ENCODE assay signal across 9 cellular contexts in the genomic region with DNA sequence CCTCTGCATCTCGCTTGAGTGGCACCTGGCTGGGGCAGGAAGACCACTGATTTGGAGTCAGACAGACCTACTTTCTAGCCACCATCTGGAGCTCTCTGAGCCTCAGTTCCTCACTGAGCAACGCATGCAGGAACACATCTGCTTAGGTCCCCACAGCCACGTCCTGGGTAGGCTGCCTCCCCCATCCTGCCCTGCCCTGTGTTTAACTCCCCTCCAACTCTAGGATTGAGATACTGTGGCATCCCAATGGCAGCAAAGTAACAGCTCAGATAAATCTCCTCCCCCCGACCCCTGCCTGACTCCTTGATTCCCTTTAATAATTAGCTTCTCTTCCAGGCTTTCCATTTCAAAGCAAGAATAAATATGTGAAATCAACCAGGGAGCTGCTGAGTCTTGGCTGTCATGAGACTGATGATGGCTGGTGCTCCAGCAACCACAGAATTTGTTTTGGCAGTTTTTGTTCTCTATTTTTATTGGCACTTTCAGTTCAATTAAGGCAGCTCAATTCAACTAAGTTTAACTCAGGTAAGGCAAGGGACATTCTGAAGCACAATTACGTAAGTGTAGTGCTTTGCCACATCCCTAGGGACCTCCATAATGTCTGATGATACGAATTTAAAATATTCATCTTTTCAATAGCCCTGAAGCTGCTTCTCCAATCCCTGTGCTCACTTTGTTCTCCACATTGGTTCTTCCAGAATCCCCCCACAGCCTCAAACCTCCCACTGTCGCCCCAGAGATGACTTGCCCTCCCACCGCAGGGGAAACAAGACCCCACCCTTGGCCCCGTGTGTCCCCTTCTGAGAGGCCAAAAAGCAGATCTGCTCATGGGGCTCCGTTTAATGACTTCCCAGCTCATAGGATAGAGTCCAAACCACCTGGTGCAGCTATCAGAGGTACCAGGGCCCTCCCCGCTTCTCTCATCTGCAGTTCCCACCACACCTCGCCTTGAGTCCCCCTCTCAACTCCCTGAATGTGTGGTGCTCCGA. TPM values are rescaled to one million over a fixed set of nuclear protein-coding genes. Genes with fewer than 3 reads are reported as not detected.
DNase-seq lines count a peak whose midpoint lies in the region; ATAC-seq, FAIRE-seq and TF ChIP-seq lines count a peak whose summit lies in the region.
"Had no signal": no experiment of that assay in that cellular context is flagged by ENCODE, and none has a peak within 500 bp of the region (broad histone marks: within the 10 kb centered on the region; RNA-seq: fewer than 3 reads in every experiment).

No MANE protein-coding gene starts in this region.

- H3K9me3 Mint-ChIP-seq in activated T-cell treated with anti-CD3 and anti-CD28 coated beads, Interleukin-2, amount 50 U/mL, for 72 hours, result no peaks in the 10 kb centered on the region

- no peaks in the 10 kb centered on the region for H3K36me3 Mint-ChIP-seq in activated T-cell treated with anti-CD3 and anti-CD28 coated beads, Interleukin-2, amount 50 U/mL, for 72 hours (ENCODE audit: insufficient read depth in 2 of 2)

- H4K20me1 ChIP-seq in OCI-LY1 (ENCODE audit: insufficient read depth, low read length), result no peaks in the 10 kb centered on the region

- TF ChIP-seq CTCF in OCI-LY1 (IDR thresholded peaks at IDR 0.05; ENCODE audit: low read length), result no peak

- peak; percentile 53 for DNase-seq in activated CD8-positive, alpha-beta memory T cell treated with anti-CD3 and anti-CD28 coated beads for 24 hours
- DNase-seq in activated CD8-positive, alpha-beta memory T cell treated with anti-CD3 and anti-CD28 coated beads, Interleukin-2, amount 50 U/mL, for 4 hours, result no peak
- DNase-seq in ureter (ENCODE audit: low spot score), result peak; percentile 30
- no peak for DNase-seq in urothelium cell line (ENCODE audit: low spot score)
- DNase-seq in retina, result no peak
- DNase-seq in activated T-cell treated with anti-CD3 and anti-CD28 coated beads, Interleukin-2, amount 50 U/mL, for 72 hours, result no peak
- DNase-seq: T-helper 9 cell had no signal

- H3K9ac ChIP-seq in OCI-LY1 (ENCODE audit: low read length), result peak overlapping the region; percentile 87

- no peak for FAIRE-seq in urothelium cell line (lab: Jason Lieb, UNC)

- H3K4me3 ChIP-seq in OCI-LY1 (ENCODE audit: low read depth, low read length, poor library complexity, severe bottlenecking), result peak overlapping the region; percentile 72

- peaks cover 3% of the 10 kb centered on the region; the same call in 1 of the 2 replicates for H3F3A ChIP-seq in OCI-LY1 (ENCODE audit: insufficient read depth, low read length)

- ATAC-seq in HG02852 (IDR thresholded peaks at IDR 0.05; ENCODE audit: unreplicated experiment), result peak; percentile 74
- ATAC-seq in activated T-cell treated with anti-CD3 and anti-CD28 coated beads, Interleukin-2, amount 50 U/mL, for 72 hours (replicated peaks in 1 of 2), result no peak

- H3K27ac ChIP-seq in OCI-LY1 (ENCODE audit: low read depth, low read length, poor library complexity, severe bottlenecking), result peak overlapping the region; percentile 99

- H3K9me2 ChIP-seq in OCI-LY1 (ENCODE audit: low read depth, low read length), result no peaks in the 10 kb centered on the region

- H3K79me2 ChIP-seq in OCI-LY1 (ENCODE audit: insufficient read depth, low read length), result peaks cover 39% of the 10 kb centered on the region

- no peak overlapping the region for H2AFZ ChIP-seq in OCI-LY1 (ENCODE audit: low read length)

- peaks cover 84% of the 10 kb centered on the region for H3K4me1 ChIP-seq in OCI-LY1 (ENCODE audit: insufficient read depth, low read length, severe bottlenecking)

- peaks cover 20% of the 10 kb centered on the region for H3K4me1 Mint-ChIP-seq in activated T-cell treated with anti-CD3 and anti-CD28 coated beads, Interleukin-2, amount 50 U/mL, for 72 hours (ENCODE audit: low read depth)

- H3K9me3 ChIP-seq in OCI-LY1 (ENCODE audit: low read length), result no peaks in the 10 kb centered on the region

- H3K4me2 ChIP-seq in OCI-LY1 (ENCODE audit: low read length), result peak overlapping the region; percentile 93

- H3K36me3 ChIP-seq in OCI-LY1 (ENCODE audit: insufficient read depth, low read length), result peaks cover 24% of the 10 kb centered on the region; the same call in 1 of the 2 replicates

- H3K27ac Mint-ChIP-seq in activated T-cell treated with anti-CD3 and anti-CD28 coated beads, Interleukin-2, amount 50 U/mL, for 72 hours, result no peak overlapping the region

- H3K27me3 ChIP-seq in OCI-LY1 (ENCODE audit: insufficient read depth, low read length), result no peaks in the 10 kb centered on the region

- peaks cover 11% of the 10 kb centered on the region for H3K27me3 Mint-ChIP-seq in activated T-cell treated with anti-CD3 and anti-CD28 coated beads, Interleukin-2, amount 50 U/mL, for 72 hours (ENCODE audit: low read depth)

- no peak overlapping the region for H3K4me3 Mint-ChIP-seq in activated T-cell treated with anti-CD3 and anti-CD28 coated beads, Interleukin-2, amount 50 U/mL, for 72 hours

RNA-seq across cellular contexts. Expression of gene ESR2, which starts 58.2 kb away (rescaled TPM):
- 14.5 TPM for total RNA-seq in ureter
- total RNA-seq in activated T-cell treated with anti-CD3 and anti-CD28 coated beads, Interleukin-2, amount 50 U/mL, for 72 hours, result 1 to 10 TPM in 1 of 2 donors, under 1 TPM in 1; 0.23 to 1.0 TPM

Comparison
In these comparisons a context has a peak if more than half of its experiments do, and no peak if none do; other contexts are left out.
1. DNase-seq: peak in activated CD8-positive, alpha-beta memory T cell treated with anti-CD3 and anti-CD28 coated beads for 24 hours (single experiment) and ureter (single experiment); none in activated CD8-positive, alpha-beta memory T cell treated with anti-CD3 and anti-CD28 coated beads, Interleukin-2, amount 50 U/mL, for 4 hours (single experiment), urothelium cell line (single experiment), retina (single experiment) and activated T-cell treated with anti-CD3 and anti-CD28 coated beads, Interleukin-2, amount 50 U/mL, for 72 hours (0 of 2).